ENCODE assay signal across 20 cellular contexts in genomic region chr5:78837836-78838235, GRCh38.
"Had no signal": no experiment of that assay in that cellular context is flagged by ENCODE, and none has a peak within 500 bp of the region (broad histone marks: within the 10 kb centered on the region; RNA-seq: fewer than 3 reads in every experiment).

No MANE protein-coding gene starts in this region.

- H3K36me3 ChIP-seq: SJCRH30 had no signal

- H3K4me3 ChIP-seq: SJCRH30 had no signal

- H3K27me3 ChIP-seq: SJCRH30 had no signal

- H3K9me3 ChIP-seq: SJCRH30 had no signal

- FAIRE-seq: HepG2 had no signal

- DNase-seq: KBM-7, MV-4-11, NCI-H1048, NCI-H1105, NCI-H1417, NCI-H1436 treated with DMSO at 0.1 percent for 48 hours, NCI-H1694, NCI-H187 treated with DMSO at 0.1 percent for 48 hours, NCI-H2029 treated with DMSO at 0.1 percent for 48 hours, NCI-H2171 treated with DMSO at 0.1 percent for 48 hours, NCI-H2227 treated with DMSO at 0.1 percent for 48 hours, NCI-H446, NCI-H510A, NCI-H524 treated with DMSO at 0.1 percent for 48 hours, NCI-H69, NCI-H774, SHP77 treated with DMSO at 0.1 percent for 48 hours, SJCRH30 had no signal

- H3K27ac ChIP-seq: RWPE1, SJCRH30 had no signal
